ENCODE assay signal across 15 cellular contexts in the genomic region with DNA sequence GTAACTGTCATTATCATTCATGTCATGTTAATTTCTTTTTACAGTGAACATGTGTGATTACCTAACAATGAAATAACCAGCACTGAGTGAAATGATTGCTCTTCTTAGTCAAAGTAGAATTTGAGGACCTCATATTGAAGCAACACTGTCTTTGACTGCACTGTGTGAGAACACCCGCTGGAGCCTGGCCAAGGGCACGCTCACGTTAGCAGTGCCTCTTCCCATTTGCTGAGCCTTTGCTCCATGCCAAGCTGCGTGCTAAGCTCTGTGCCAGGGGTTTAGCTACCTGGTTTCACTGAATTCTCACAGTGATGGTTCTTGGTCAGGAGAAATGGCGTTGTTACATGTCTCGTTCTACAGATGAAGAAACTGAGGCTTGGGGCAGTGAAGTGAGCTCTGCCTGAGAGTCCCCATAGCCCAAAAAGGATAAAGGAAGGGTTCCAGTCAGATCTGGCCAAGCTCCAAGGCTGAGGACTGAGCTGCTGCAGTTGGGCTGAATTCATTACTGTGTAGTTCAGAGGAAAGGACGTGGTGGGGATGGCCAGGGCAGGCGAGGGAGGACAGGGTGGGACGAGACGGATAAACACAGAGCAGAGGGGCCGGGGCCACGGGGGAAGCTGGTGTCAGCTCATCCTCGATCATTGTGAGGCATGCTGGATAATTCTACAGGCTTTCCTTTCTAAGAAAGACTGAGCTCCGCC. TPM values are rescaled to one million over a fixed set of nuclear protein-coding genes. Genes with fewer than 3 reads are reported as not detected.
DNase-seq lines count a peak whose midpoint lies in the region; ATAC-seq and TF ChIP-seq lines count a peak whose summit lies in the region.
"Had no signal": no experiment of that assay in that cellular context is flagged by ENCODE, and none has a peak within 500 bp of the region (broad histone marks: within the 10 kb centered on the region; RNA-seq: fewer than 3 reads in every experiment).

No MANE protein-coding gene starts in this region.

- H4K20me1 ChIP-seq in fibroblast of lung (ENCODE audit: control insufficient read depth, extremely low read depth, insufficient read depth, low read length) (no peaks in the 10 kb centered on the region), Karpas-422 (ENCODE audit: insufficient read depth, low read depth, low read length) (no peaks in the 10 kb centered on the region)

- H3K36me3 Mint-ChIP-seq in endothelial cell (ENCODE audit: low read depth, unreplicated experiment): peaks cover 10% of the 10 kb centered on the region
- H3K36me3 Mint-ChIP-seq: T-cell had no signal

- no peak overlapping the region for H3K27ac Mint-ChIP-seq in endothelial cell (ENCODE audit: unreplicated experiment)
- H3K27ac Mint-ChIP-seq: stimulated activated naive CD8-positive, alpha-beta T cell treated with anti-CD3 and anti-CD28 coated beads, Interleukin-15, Interleukin-2, amounts not matched to agents 100 ng/mL and 50 ng/mL, for 24 hours; T-cell had no signal

- no peaks in the 10 kb centered on the region for H3K9me2 ChIP-seq in Karpas-422 (replicated peaks; ENCODE audit: insufficient read depth, low read length)

- DNase-seq in DMS153 treated with DMSO at 0.1 percent for 48 hours (lab: John Stamatoyannopoulos, UW; ENCODE audit: unreplicated experiment) (peak; percentile 68), NCI-H2196 (lab: John Stamatoyannopoulos, UW; ENCODE audit: unreplicated experiment) (peak; percentile 68), fibroblast of lung (ENCODE audit: low read depth in 2 of 2) (no peak), AML-193 (lab: John Stamatoyannopoulos, UW) (no peak), Karpas-422 (no peak), endothelial cell (ENCODE audit: low spot score) (no peak)
- DNase-seq: effector CD4-positive, alpha-beta T cell; H7; NK-92 treated with Interleukin-12 subunit alpha and Interleukin-12 subunit beta, amount 100 ng/mL, for 24 hours; T-cell had no signal

- H2AFZ ChIP-seq in fibroblast of lung (ENCODE audit: low read length) (no peak overlapping the region), Karpas-422 (ENCODE audit: low read length) (no peak overlapping the region)

- ATAC-seq in GM19328 (IDR thresholded peaks at IDR 0.05; ENCODE audit: unreplicated experiment): no peak
- ATAC-seq: T-cell had no signal

- H3K4me2 ChIP-seq in fibroblast of lung (ENCODE audit: extremely low read depth, insufficient read depth, low read length) (peak overlapping the region; percentile 32), Karpas-422 (ENCODE audit: low read depth, low read length, poor library complexity, severe bottlenecking) (no peak overlapping the region)

- no peak overlapping the region for H3K4me3 Mint-ChIP-seq in endothelial cell (ENCODE audit: unreplicated experiment)
- H3K4me3 Mint-ChIP-seq: neural crest cell; stimulated activated naive CD8-positive, alpha-beta T cell treated with anti-CD3 and anti-CD28 coated beads, Interleukin-15, Interleukin-2, amounts not matched to agents 100 ng/mL and 50 ng/mL, for 24 hours; T-cell had no signal

- H3K4me3 ChIP-seq in fibroblast of lung (replicated peaks in 1 of 4; ENCODE audit: control extremely low read depth in 1 of 4, insufficient read depth in 1 of 4, low read depth in 3 of 4, low read length in 4 of 4) (peak overlapping the region in 1 of 4 experiments; percentile 33), rectal smooth muscle tissue (ENCODE audit: low read length) (peak overlapping the region; percentile 41), Karpas-422 (ENCODE audit: low read length) (no peak overlapping the region)

- no peak overlapping the region for H3K27ac ChIP-seq in fibroblast of lung (ENCODE audit: insufficient read depth, low read length)
- H3K27ac ChIP-seq in rectal smooth muscle tissue (ENCODE audit: low read depth, low read length): peak overlapping the region; percentile 95
- H3K27ac ChIP-seq in Karpas-422 (ENCODE audit: low read length): no peak overlapping the region

- H3K4me1 ChIP-seq in fibroblast of lung (ENCODE audit: control insufficient read depth, extremely low read depth, insufficient read depth, low read length) (no peaks in the 10 kb centered on the region), rectal smooth muscle tissue (ENCODE audit: control insufficient read depth, insufficient read depth, low read length) (peaks cover 51% of the 10 kb centered on the region), Karpas-422 (ENCODE audit: low read length) (no peaks in the 10 kb centered on the region)

- H3K9ac ChIP-seq in fibroblast of lung (ENCODE audit: insufficient read depth, low read length): no peak overlapping the region
- no peak overlapping the region for H3K9ac ChIP-seq in rectal smooth muscle tissue (ENCODE audit: low read length)
- H3K9ac ChIP-seq in Karpas-422 (ENCODE audit: low read length): no peak overlapping the region

- peaks cover 8% of the 10 kb centered on the region for H3K4me1 Mint-ChIP-seq in endothelial cell (ENCODE audit: unreplicated experiment)
- H3K4me1 Mint-ChIP-seq: neural crest cell, T-cell had no signal

- H3K27me3 ChIP-seq in fibroblast of lung (ENCODE audit: control insufficient read depth, insufficient read depth, low read length) (peaks cover 11% of the 10 kb centered on the region), rectal smooth muscle tissue (ENCODE audit: control insufficient read depth, insufficient read depth, low read length) (no peaks in the 10 kb centered on the region), Karpas-422 (ENCODE audit: low read length) (no peaks in the 10 kb centered on the region)

- H3K79me2 ChIP-seq in fibroblast of lung (ENCODE audit: control insufficient read depth, insufficient read depth, low read length) (no peaks in the 10 kb centered on the region), Karpas-422 (ENCODE audit: low read length) (no peaks in the 10 kb centered on the region)

- H3K36me3 ChIP-seq in fibroblast of lung (ENCODE audit: control insufficient read depth, insufficient read depth, low read length) (no peaks in the 10 kb centered on the region), rectal smooth muscle tissue (ENCODE audit: control insufficient read depth, insufficient read depth, low read length) (peaks cover 4% of the 10 kb centered on the region), Karpas-422 (ENCODE audit: insufficient read depth, low read length) (no peaks in the 10 kb centered on the region)

- H3K27me3 Mint-ChIP-seq in endothelial cell (ENCODE audit: unreplicated experiment): peaks cover 4% of the 10 kb centered on the region

- H3K9me3 Mint-ChIP-seq in endothelial cell (ENCODE audit: unreplicated experiment): no peaks in the 10 kb centered on the region
- H3K9me3 Mint-ChIP-seq: neural crest cell; stimulated activated naive CD8-positive, alpha-beta T cell treated with anti-CD3 and anti-CD28 coated beads, Interleukin-15, Interleukin-2, amounts not matched to agents 100 ng/mL and 50 ng/mL, for 24 hours; T-cell had no signal

- no peak for TF ChIP-seq CTCF in fibroblast of lung (conservative IDR thresholded peaks at IDR 0.05 in 1 of 2, IDR thresholded peaks at IDR 0.05 in 1 of 2; ENCODE audit: low read depth in 1 of 2, low read length in 2 of 2)
- TF ChIP-seq CTCF in endothelial cell (IDR thresholded peaks at IDR 0.05; ENCODE audit: unreplicated experiment): no peak

- H3K9me3 ChIP-seq in fibroblast of lung (ENCODE audit: control insufficient read depth, insufficient read depth, low read depth, low read length) (no peaks in the 10 kb centered on the region), Karpas-422 (ENCODE audit: low read length) (no peaks in the 10 kb centered on the region)

RNA-seq across cellular contexts. Expression of a gene that starts 16.6 kb away (rescaled TPM):
- total RNA-seq in fibroblast of lung: under 0.01 TPM in 2 replicates
- not detected in 2 replicates for polyA plus RNA-seq in fibroblast of lung
- polyA plus RNA-seq in fibroblast of lung (2012): not detected in 2 replicates
- polyA minus RNA-seq in fibroblast of lung (ENCODE audit: low replicate concordance): 0.19 TPM in 1 of 2 replicates, not detected in the other
- total RNA-seq in Karpas-422 (2014; rRNA removed; shearing (Covaris generic); ENCODE audit: low replicate concordance): not detected in 2 replicates
- 29.6 TPM for total RNA-seq in endothelial cell (ENCODE audit: unreplicated experiment)
- total RNA-seq: activated CD8-positive, alpha-beta memory T cell treated with anti-CD3 and anti-CD28 coated beads for 36 hours; neural crest cell had no signal

Comparison
In these comparisons a context has a peak if more than half of its experiments do, and no peak if none do; other contexts are left out.
1. DNase-seq: peak in DMS153 treated with DMSO at 0.1 percent for 48 hours (single experiment) and NCI-H2196 (single experiment); none in fibroblast of lung (0 of 2), AML-193 (0 of 2), Karpas-422 (single experiment) and endothelial cell (single experiment).
2. RNA of a gene that starts 16.6 kb away (total RNA-seq): 29.6 TPM in endothelial cell (single experiment); under 0.01 TPM in fibroblast of lung and not detected in Karpas-422; every median in the first group is over 10 times any median in the second.